In the genomic region with DNA sequence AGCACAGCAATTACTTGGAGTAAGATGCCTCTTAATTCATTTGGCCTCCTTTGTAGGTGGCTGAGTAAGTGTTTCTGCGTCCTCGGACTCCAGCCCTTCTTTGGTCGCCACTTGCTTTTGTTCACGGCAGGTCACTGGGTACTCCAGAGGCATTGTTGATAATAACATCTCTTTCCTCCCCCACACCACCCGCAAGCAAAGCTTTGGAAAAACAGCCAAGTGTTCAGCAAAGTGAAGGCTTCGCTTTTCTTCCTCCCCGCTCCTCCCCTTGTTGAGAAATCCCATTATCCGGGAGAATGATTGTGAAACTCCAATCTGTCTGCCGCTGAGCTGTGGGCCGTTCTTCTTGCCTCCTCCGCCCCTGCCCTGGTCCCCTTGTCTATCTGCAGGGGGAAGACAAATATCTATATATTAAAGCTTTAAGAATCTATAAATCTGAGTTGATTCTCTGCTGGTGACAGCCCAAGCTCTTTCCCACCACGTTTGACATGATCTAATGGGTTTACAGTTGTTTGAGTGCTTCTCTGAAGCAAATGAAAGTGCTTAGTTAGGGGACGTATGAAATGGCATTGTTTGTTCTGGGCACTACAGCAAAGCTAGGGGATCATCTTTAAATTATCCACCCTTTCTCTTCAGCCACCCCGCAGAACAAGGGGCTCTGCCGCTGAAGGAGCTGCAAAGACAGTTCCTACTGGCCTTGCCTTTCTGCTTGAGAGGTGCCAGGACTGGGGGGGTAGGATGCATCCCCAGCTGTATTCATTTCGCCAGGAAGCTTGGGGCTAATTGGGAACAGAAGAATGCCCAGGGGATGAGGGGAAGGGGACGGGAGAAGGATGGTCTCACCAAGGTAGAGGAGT, we compare ENCODE assay signal across 8 cellular contexts.
A peak's percentile ranks its signal among the peaks of the same experiment; 100 is the strongest.
DNase-seq lines count a peak whose midpoint lies in the region; ATAC-seq, FAIRE-seq and TF ChIP-seq lines count a peak whose summit lies in the region.

No MANE protein-coding gene starts in this region.

- H2AFZ ChIP-seq in fibroblast of lung (ENCODE audit: low read length), result peak overlapping the region; percentile 53
- no peak overlapping the region for H2AFZ ChIP-seq in trophoblast cell (ENCODE audit: insufficient read depth, low read length, poor library complexity)

- no peak overlapping the region for H2BK120ac ChIP-seq in trophoblast cell (ENCODE audit: insufficient read depth, low read length, poor library complexity)

- no peak overlapping the region for H2AK5ac ChIP-seq in trophoblast cell (ENCODE audit: low read length)

- no peak overlapping the region for H3K9ac ChIP-seq in fibroblast of lung (ENCODE audit: insufficient read depth, low read length)
- no peak overlapping the region for H3K9ac ChIP-seq in trophoblast cell (ENCODE audit: low read length)

- no peak overlapping the region for H4K12ac ChIP-seq in trophoblast cell (ENCODE audit: low read depth, low read length)

- H4K8ac ChIP-seq in trophoblast cell (ENCODE audit: low read depth, low read length), result peak overlapping the region; percentile 48

- H3K27me3 ChIP-seq in fibroblast of lung (ENCODE audit: control insufficient read depth, insufficient read depth, low read length), result no peaks in the 10 kb centered on the region
- H3K27me3 ChIP-seq in trophoblast cell (ENCODE audit: insufficient read depth, low read length), result no peaks in the 10 kb centered on the region

- H4K20me1 ChIP-seq in fibroblast of lung (ENCODE audit: control insufficient read depth, extremely low read depth, insufficient read depth, low read length), result no peaks in the 10 kb centered on the region

- no peaks in the 10 kb centered on the region for H3K79me2 ChIP-seq in fibroblast of lung (ENCODE audit: control insufficient read depth, insufficient read depth, low read length)
- no peaks in the 10 kb centered on the region for H3K79me2 ChIP-seq in trophoblast cell (ENCODE audit: control insufficient read depth, insufficient read depth, low read length, poor library complexity)

- H3K4me3 ChIP-seq in fibroblast of lung (replicated peaks in 1 of 4; ENCODE audit: control extremely low read depth in 1 of 4, insufficient read depth in 1 of 4, low read depth in 3 of 4, low read length in 4 of 4) (peak overlapping the region; percentile 31 to 61 (median 37)), trophoblast cell (ENCODE audit: low read depth, low read length) (no peak overlapping the region)

- no CpG with 5 or more reads among the region's 17 CpGs for WGBS in trophoblast cell (ENCODE audit: extremely low coverage, insufficient coverage, insufficient read length)

- no peak overlapping the region for H2BK5ac ChIP-seq in trophoblast cell (ENCODE audit: low read depth, low read length, poor library complexity)

- DNase-seq in GM19239 (ENCODE audit: insufficient read length, low spot score), result no peak
- peak; percentile 92 for DNase-seq in NCI-H69 (lab: John Stamatoyannopoulos, UW)
- peak; percentile 74 to 84 for DNase-seq in fibroblast of lung (ENCODE audit: low read depth in 2 of 2)
- peak in 1 of 2 donors; percentile 66 for DNase-seq in trophoblast cell
- DNase-seq in GOT3 (lab: John Stamatoyannopoulos, UW), result no peak

- H3K36me3 ChIP-seq in fibroblast of lung (ENCODE audit: control insufficient read depth, insufficient read depth, low read length), result no peaks in the 10 kb centered on the region
- H3K36me3 ChIP-seq in trophoblast cell (ENCODE audit: control insufficient read depth in 1 of 2, insufficient read depth in 2 of 2, low read length in 2 of 2), result no peaks in the 10 kb centered on the region

- H3K79me1 ChIP-seq in trophoblast cell (ENCODE audit: low read length), result peaks cover 3% of the 10 kb centered on the region

- H3K27ac ChIP-seq in fibroblast of lung (ENCODE audit: insufficient read depth, low read length), result no peak overlapping the region
- no peak overlapping the region for H3K27ac ChIP-seq in trophoblast cell (ENCODE audit: low read depth, low read length)

- H3K4me1 ChIP-seq in fibroblast of lung (ENCODE audit: control insufficient read depth, extremely low read depth, insufficient read depth, low read length) (no peaks in the 10 kb centered on the region), trophoblast cell (ENCODE audit: control insufficient read depth in 1 of 2, insufficient read depth in 2 of 2, low read length in 2 of 2) (peaks cover 6 to 14% of the 10 kb centered on the region in 2 experiments)

- H3K18ac ChIP-seq in trophoblast cell (ENCODE audit: low read length), result no peak overlapping the region

- H3K4ac ChIP-seq in trophoblast cell (ENCODE audit: low read depth, low read length), result no peak overlapping the region

- peak overlapping the region; percentile 15 for H2BK12ac ChIP-seq in trophoblast cell (ENCODE audit: low read length)

- H3K4me2 ChIP-seq in fibroblast of lung (ENCODE audit: extremely low read depth, insufficient read depth, low read length), result peak overlapping the region; percentile 82
- peak overlapping the region; percentile 4 for H3K4me2 ChIP-seq in trophoblast cell (ENCODE audit: low read length)

- no peak overlapping the region for H3K23ac ChIP-seq in trophoblast cell (ENCODE audit: low read length)

- H3K14ac ChIP-seq in trophoblast cell (ENCODE audit: low read length), result no peak overlapping the region

- H3K9me3 ChIP-seq in fibroblast of lung (ENCODE audit: control insufficient read depth, insufficient read depth, low read depth, low read length), result no peaks in the 10 kb centered on the region
- no peaks in the 10 kb centered on the region for H3K9me3 ChIP-seq in trophoblast cell (ENCODE audit: insufficient read depth, low read depth, low read length)

- no peak for TF ChIP-seq CTCF in fibroblast of lung (conservative IDR thresholded peaks at IDR 0.05 in 1 of 2, IDR thresholded peaks at IDR 0.05 in 1 of 2; ENCODE audit: low read depth in 1 of 2, low read length in 2 of 2)

- no peak overlapping the region for H4K91ac ChIP-seq in trophoblast cell (ENCODE audit: low read depth, low read length)

- peak; percentile 11 for FAIRE-seq in GM19239 (lab: Jason Lieb, UNC)

- ATAC-seq in GM19452 (IDR thresholded peaks at IDR 0.05; ENCODE audit: unreplicated experiment) (no peak), HG02759 (IDR thresholded peaks at IDR 0.05; ENCODE audit: unreplicated experiment) (no peak), HG03139 (IDR thresholded peaks at IDR 0.05; ENCODE audit: unreplicated experiment) (no peak)

Comparison
In these comparisons a context has a peak if more than half of its experiments do, and no peak if none do; other contexts are left out.
1. DNase-seq: peak in NCI-H69 (single experiment) and fibroblast of lung (2 of 2); none in GM19239 (single experiment) and GOT3 (single experiment).